ENCODE assay signal across 1 cellular context in genomic region chr19:44750713-44751112, GRCh38.
TF ChIP-seq lines count a peak whose summit lies in the region.

No MANE protein-coding gene starts in this region.

TF ChIP-seq in GM23338, 12 proteins besides CTCF, POLR2A, EP300 and RAD21 (continued from another document):
- TF ChIP-seq ZNF462 (CRISPR knock-in tag; IDR thresholded peaks at IDR 0.05), result no peak
- TF ChIP-seq ZNF331 (CRISPR knock-in tag; IDR thresholded peaks at IDR 0.05; ENCODE audit: low read depth), result no peak
- no peak for TF ChIP-seq ZNF114 (CRISPR knock-in tag; IDR thresholded peaks at IDR 0.05)
- no peak for TF ChIP-seq POLR2AphosphoS5 (IDR thresholded peaks at IDR 0.05; ENCODE audit: low read depth)
